8 cellular contexts compared by ENCODE assay signal in genomic region chr5:40679071-40679997, GRCh38. TPM values are rescaled to one million over a fixed set of nuclear protein-coding genes. Genes with fewer than 3 reads are reported as not detected.
DNase-seq lines count a peak whose midpoint lies in the region; ATAC-seq, FAIRE-seq and TF ChIP-seq lines count a peak whose summit lies in the region.

Gene PTGER4, plus strand, starts transcription at chr5:40679915. Its CDS starts 1,079 bp downstream, at chr5:40680994.

- peaks cover 8% of the 10 kb centered on the region for H3K4me1 Mint-ChIP-seq in Caco-2 (ENCODE audit: low read depth, unreplicated experiment)
- H3K4me1 Mint-ChIP-seq in activated T-cell treated with anti-CD3 and anti-CD28 coated beads, Interleukin-2, amount 50 U/mL, for 24 hours (ENCODE audit: low read depth) = peaks cover 50% of the 10 kb centered on the region

- H3K27ac ChIP-seq in Panc1 (ENCODE audit: low read length) = peak within 1 kb of the TSS; percentile 97
- peak within 1 kb of the TSS; percentile 96 for H3K27ac ChIP-seq in muscle layer of duodenum (ENCODE audit: low read length)

- H3K36me3 ChIP-seq in Caco-2 (ENCODE audit: control insufficient read depth, insufficient read depth, low read length) (no peaks in the 10 kb centered on the region), Panc1 (ENCODE audit: control insufficient read depth, insufficient read depth, low read length) (no peaks in the 10 kb centered on the region; the same call in 1 of the 2 replicates), muscle layer of duodenum (ENCODE audit: control insufficient read depth in 1 of 2, insufficient read depth in 2 of 2, low read length in 2 of 2) (no peaks in the 10 kb centered on the region)

- intact Hi-C loops in Caco-2 (cut with micrococcal nuclease; ENCODE audit: unreplicated experiment) (no loop called here), Panc1 (cut with micrococcal nuclease; ENCODE audit: unreplicated experiment) (no loop called here)

- TF ChIP-seq CTCF in Caco-2 (IDR thresholded peaks at IDR 0.05; ENCODE audit: insufficient read depth in 1 of 2, low read depth in 1 of 2, low read length in 1 of 2, severe bottlenecking in 1 of 2, unreplicated experiment in 1 of 2) (no peak), Panc1 (IDR thresholded peaks at IDR 0.05) (no peak)

- peak; percentile 64 for ATAC-seq in GM21381 (IDR thresholded peaks at IDR 0.05; ENCODE audit: unreplicated experiment)
- ATAC-seq in Panc1 = peak; percentile 83
- peak; percentile 91 for ATAC-seq in esophagus mucosa

- BruUV-seq in Caco-2 (replicated peaks; lab: Mats Ljungman, UMichigan) = no TSS peak
- no TSS peak for BruUV-seq in Panc1 (replicated peaks; lab: Mats Ljungman, UMichigan)

- FAIRE-seq in HTR-8/SVneo (lab: Jason Lieb, UNC) = peak; percentile 83

- no peak within 1 kb of the TSS for H3K27ac Mint-ChIP-seq in Caco-2 (ENCODE audit: unreplicated experiment)
- H3K27ac Mint-ChIP-seq in activated T-cell treated with anti-CD3 and anti-CD28 coated beads, Interleukin-2, amount 50 U/mL, for 24 hours = peak within 1 kb of the TSS; percentile 98

- DNase-seq in Caco-2 (peak; percentile 80 to 87), HTR-8/SVneo (ENCODE audit: insufficient read length, low spot score) (peak; percentile 92), Panc1 (ENCODE audit: low read depth, low spot score) (peak; percentile 97)
- peak; percentile 94 for DNase-seq in activated T-cell treated with anti-CD3 and anti-CD28 coated beads, Interleukin-2, amount 50 U/mL, for 24 hours
- peak; percentile 79 for DNase-seq in stimulated activated CD8-positive, alpha-beta memory T cell treated with anti-CD3 and anti-CD28 coated beads, Interleukin-7, amount 100 ng/mL, for 24 hours (ENCODE audit: low read depth)

- peak within 1 kb of the TSS; percentile 52 for H3K4me3 ChIP-seq in Caco-2 (ENCODE audit: low read depth, low read length)
- H3K4me3 ChIP-seq in Panc1 (ENCODE audit: low read depth in 2 of 2, low read length in 2 of 2) = peak within 1 kb of the TSS; percentile 72 to 92
- peak within 1 kb of the TSS; percentile 94 to 95 for H3K4me3 ChIP-seq in muscle layer of duodenum (ENCODE audit: low read depth in 1 of 2, low read length in 2 of 2)

- peaks cover 5% of the 10 kb centered on the region for H3K36me3 Mint-ChIP-seq in Caco-2 (ENCODE audit: insufficient read depth, unreplicated experiment)
- peaks cover 49% of the 10 kb centered on the region for H3K36me3 Mint-ChIP-seq in activated T-cell treated with anti-CD3 and anti-CD28 coated beads, Interleukin-2, amount 50 U/mL, for 24 hours (ENCODE audit: low read depth)

- H3K27me3 ChIP-seq in Caco-2 (replicated peaks; ENCODE audit: control insufficient read depth, insufficient read depth, low read length) (peaks cover 15% of the 10 kb centered on the region), Panc1 (ENCODE audit: control insufficient read depth, insufficient read depth, low read length) (no peaks in the 10 kb centered on the region), muscle layer of duodenum (ENCODE audit: low read depth, low read length) (no peaks in the 10 kb centered on the region)

- no peaks in the 10 kb centered on the region for H3K9me3 ChIP-seq in Caco-2
- no peaks in the 10 kb centered on the region for H3K9me3 ChIP-seq in Panc1 (ENCODE audit: control insufficient read depth, insufficient read depth, low read depth, low read length)
- no peaks in the 10 kb centered on the region for H3K9me3 ChIP-seq in muscle layer of duodenum (ENCODE audit: control insufficient read depth in 1 of 2, low read length in 2 of 2)

- H3K4me3 Mint-ChIP-seq in Caco-2 (ENCODE audit: unreplicated experiment) = peak within 1 kb of the TSS; percentile 85
- H3K4me3 Mint-ChIP-seq in activated T-cell treated with anti-CD3 and anti-CD28 coated beads, Interleukin-2, amount 50 U/mL, for 24 hours = peak within 1 kb of the TSS; percentile 89

- POLR2A ChIA-PET in Caco-2 (lab: Charles Lee) = no interaction called here
- POLR2A ChIA-PET in Panc1 (lab: Charles Lee) = interaction anchor here (0.7 kb wide), 1 partner anchor 575 kb away, joined by 8 read pairs; no protein-coding TSS in a partner anchor

- no peaks in the 10 kb centered on the region for H3K9me3 Mint-ChIP-seq in Caco-2 (ENCODE audit: unreplicated experiment)
- H3K9me3 Mint-ChIP-seq in activated T-cell treated with anti-CD3 and anti-CD28 coated beads, Interleukin-2, amount 50 U/mL, for 24 hours = no peaks in the 10 kb centered on the region

- H3K4me1 ChIP-seq in Caco-2 = peaks cover 9% of the 10 kb centered on the region
- H3K4me1 ChIP-seq in Panc1 (ENCODE audit: control insufficient read depth, insufficient read depth, low read length) = peaks cover 32% of the 10 kb centered on the region
- peaks cover 9 to 14% of the 10 kb centered on the region in 2 donors for H3K4me1 ChIP-seq in muscle layer of duodenum (ENCODE audit: control insufficient read depth in 1 of 2, insufficient read depth in 2 of 2, low read length in 2 of 2)

- CTCF ChIA-PET in Caco-2 (lab: Charles Lee) (interaction anchor here (0.6 to 0.7 kb wide), 3 partner anchors 663 to 1042 kb away, joined by 3 read pairs; no protein-coding TSS in a partner anchor), Panc1 (lab: Charles Lee) (interaction anchor here (0.6 kb wide), 1 partner anchor 111 kb away, joined by 5 read pairs; no protein-coding TSS in a partner anchor)

- in situ Hi-C loops in Panc1 (cut with HindIII; ENCODE audit: low pct_unique_long_range_greater_than_20kb, low sequenced_read_pairs) = no loop called here

- peaks cover 41% of the 10 kb centered on the region for H3K27me3 Mint-ChIP-seq in Caco-2 (ENCODE audit: insufficient read depth, unreplicated experiment)
- no peaks in the 10 kb centered on the region for H3K27me3 Mint-ChIP-seq in activated T-cell treated with anti-CD3 and anti-CD28 coated beads, Interleukin-2, amount 50 U/mL, for 24 hours

RNA-seq across cellular contexts. Expression of gene PTGER4, which starts in this region (rescaled TPM):
- total RNA-seq in Caco-2 (2022) (0.16 TPM in 1 of 2 replicates, not detected in the other), Panc1 (2021; ENCODE audit: unreplicated experiment) (20.0 TPM), esophagus mucosa (1.5 TPM)
- 26.9 TPM for polyA plus RNA-seq in Panc1 (2012; ENCODE audit: insufficient read length)

Comparison
In these comparisons a context has a peak if more than half of its experiments do, and no peak if none do; other contexts are left out.
1. Peak in every context shown above with its lines: DNase-seq, ATAC-seq, H3K4me3 ChIP-seq and H3K27ac ChIP-seq.
2. Peak in DNase-seq and H3K4me3 ChIP-seq in Caco-2; RNA of the gene not detected or under 1 TPM.